In the genomic region with DNA sequence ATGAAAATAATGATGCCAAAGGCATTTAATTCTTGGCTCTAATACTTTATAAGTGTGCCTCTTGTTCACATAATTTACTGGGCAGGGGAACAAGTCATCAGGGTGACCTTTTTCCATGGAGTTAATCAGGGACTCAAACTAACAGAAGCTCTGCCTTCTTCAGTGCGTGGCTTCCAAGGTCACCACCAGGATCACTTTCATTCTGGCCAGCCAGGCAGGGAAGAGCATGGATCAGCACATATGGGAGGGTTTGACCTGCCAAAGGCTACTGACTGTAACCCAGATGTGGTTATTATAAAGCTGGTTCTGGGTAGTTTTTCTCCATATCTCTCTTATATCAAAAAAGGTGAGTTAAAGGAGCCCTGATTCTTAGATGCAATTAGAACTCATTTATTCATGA, we compare ENCODE assay signal across 1 cellular context.
TF ChIP-seq lines count a peak whose summit lies in the region.

No MANE protein-coding gene starts in this region.

TF ChIP-seq in HepG2, 621 proteins besides CTCF, POLR2A, EP300 and RAD21 (continued from another document and continues in another):
- TF ChIP-seq, protein P1, sequence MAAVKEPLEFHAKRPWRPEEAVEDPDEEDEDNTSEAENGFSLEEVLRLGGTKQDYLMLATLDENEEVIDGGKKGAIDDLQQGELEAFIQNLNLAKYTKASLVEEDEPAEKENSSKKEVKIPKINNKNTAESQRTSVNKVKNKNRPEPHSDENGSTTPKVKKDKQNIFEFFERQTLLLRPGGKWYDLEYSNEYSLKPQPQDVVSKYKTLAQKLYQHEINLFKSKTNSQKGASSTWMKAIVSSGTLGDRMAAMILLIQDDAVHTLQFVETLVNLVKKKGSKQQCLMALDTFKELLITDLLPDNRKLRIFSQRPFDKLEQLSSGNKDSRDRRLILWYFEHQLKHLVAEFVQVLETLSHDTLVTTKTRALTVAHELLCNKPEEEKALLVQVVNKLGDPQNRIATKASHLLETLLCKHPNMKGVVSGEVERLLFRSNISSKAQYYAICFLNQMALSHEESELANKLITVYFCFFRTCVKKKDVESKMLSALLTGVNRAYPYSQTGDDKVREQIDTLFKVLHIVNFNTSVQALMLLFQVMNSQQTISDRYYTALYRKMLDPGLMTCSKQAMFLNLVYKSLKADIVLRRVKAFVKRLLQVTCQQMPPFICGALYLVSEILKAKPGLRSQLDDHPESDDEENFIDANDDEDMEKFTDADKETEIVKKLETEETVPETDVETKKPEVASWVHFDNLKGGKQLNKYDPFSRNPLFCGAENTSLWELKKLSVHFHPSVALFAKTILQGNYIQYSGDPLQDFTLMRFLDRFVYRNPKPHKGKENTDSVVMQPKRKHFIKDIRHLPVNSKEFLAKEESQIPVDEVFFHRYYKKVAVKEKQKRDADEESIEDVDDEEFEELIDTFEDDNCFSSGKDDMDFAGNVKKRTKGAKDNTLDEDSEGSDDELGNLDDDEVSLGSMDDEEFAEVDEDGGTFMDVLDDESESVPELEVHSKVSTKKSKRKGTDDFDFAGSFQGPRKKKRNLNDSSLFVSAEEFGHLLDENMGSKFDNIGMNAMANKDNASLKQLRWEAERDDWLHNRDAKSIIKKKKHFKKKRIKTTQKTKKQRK (IDR thresholded peaks at IDR 0.05; ENCODE audit: low read length): no peak
- TF ChIP-seq, protein P2, sequence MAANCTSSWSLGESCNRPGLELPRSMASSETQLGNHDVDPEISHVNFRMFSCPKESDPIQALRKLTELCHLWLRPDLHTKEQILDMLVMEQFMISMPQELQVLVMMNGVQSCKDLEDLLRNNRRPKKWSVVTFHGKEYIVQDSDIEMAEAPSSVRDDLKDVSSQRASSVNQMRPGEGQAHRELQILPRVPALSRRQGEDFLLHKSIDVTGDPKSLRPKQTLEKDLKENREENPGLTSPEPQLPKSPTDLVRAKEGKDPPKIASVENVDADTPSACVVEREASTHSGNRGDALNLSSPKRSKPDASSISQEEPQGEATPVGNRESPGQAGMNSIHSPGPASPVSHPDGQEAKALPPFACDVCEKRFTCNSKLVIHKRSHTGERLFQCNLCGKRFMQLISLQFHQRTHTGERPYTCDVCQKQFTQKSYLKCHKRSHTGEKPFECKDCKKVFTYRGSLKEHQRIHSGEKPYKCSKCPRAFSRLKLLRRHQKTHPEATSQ (CRISPR knock-in tag; IDR thresholded peaks at IDR 0.05; ENCODE audit: borderline replicate concordance): no peak
- no peak for TF ChIP-seq ZNF235 (CRISPR knock-in tag; IDR thresholded peaks at IDR 0.05; ENCODE audit: borderline replicate concordance)
- TF ChIP-seq KLF11 (CRISPR knock-in tag; IDR thresholded peaks at IDR 0.05): no peak
- TF ChIP-seq CBFB (CRISPR knock-in tag; IDR thresholded peaks at IDR 0.05): no peak
- TF ChIP-seq, protein P3, sequence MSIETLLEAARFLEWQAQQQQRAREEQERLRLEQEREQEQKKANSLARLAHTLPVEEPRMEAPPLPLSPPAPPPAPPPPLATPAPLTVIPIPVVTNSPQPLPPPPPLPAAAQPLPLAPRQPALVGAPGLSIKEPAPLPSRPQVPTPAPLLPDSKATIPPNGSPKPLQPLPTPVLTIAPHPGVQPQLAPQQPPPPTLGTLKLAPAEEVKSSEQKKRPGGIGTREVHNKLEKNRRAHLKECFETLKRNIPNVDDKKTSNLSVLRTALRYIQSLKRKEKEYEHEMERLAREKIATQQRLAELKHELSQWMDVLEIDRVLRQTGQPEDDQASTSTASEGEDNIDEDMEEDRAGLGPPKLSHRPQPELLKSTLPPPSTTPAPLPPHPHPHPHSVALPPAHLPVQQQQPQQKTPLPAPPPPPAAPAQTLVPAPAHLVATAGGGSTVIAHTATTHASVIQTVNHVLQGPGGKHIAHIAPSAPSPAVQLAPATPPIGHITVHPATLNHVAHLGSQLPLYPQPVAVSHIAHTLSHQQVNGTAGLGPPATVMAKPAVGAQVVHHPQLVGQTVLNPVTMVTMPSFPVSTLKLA (IDR thresholded peaks at IDR 0.05): no peak
- TF ChIP-seq ADNP (CRISPR knock-in tag; IDR thresholded peaks at IDR 0.05): no peak
- no peak for TF ChIP-seq ATRX (CRISPR knock-in tag; IDR thresholded peaks at IDR 0.05; ENCODE audit: borderline replicate concordance)
- TF ChIP-seq, protein P4, sequence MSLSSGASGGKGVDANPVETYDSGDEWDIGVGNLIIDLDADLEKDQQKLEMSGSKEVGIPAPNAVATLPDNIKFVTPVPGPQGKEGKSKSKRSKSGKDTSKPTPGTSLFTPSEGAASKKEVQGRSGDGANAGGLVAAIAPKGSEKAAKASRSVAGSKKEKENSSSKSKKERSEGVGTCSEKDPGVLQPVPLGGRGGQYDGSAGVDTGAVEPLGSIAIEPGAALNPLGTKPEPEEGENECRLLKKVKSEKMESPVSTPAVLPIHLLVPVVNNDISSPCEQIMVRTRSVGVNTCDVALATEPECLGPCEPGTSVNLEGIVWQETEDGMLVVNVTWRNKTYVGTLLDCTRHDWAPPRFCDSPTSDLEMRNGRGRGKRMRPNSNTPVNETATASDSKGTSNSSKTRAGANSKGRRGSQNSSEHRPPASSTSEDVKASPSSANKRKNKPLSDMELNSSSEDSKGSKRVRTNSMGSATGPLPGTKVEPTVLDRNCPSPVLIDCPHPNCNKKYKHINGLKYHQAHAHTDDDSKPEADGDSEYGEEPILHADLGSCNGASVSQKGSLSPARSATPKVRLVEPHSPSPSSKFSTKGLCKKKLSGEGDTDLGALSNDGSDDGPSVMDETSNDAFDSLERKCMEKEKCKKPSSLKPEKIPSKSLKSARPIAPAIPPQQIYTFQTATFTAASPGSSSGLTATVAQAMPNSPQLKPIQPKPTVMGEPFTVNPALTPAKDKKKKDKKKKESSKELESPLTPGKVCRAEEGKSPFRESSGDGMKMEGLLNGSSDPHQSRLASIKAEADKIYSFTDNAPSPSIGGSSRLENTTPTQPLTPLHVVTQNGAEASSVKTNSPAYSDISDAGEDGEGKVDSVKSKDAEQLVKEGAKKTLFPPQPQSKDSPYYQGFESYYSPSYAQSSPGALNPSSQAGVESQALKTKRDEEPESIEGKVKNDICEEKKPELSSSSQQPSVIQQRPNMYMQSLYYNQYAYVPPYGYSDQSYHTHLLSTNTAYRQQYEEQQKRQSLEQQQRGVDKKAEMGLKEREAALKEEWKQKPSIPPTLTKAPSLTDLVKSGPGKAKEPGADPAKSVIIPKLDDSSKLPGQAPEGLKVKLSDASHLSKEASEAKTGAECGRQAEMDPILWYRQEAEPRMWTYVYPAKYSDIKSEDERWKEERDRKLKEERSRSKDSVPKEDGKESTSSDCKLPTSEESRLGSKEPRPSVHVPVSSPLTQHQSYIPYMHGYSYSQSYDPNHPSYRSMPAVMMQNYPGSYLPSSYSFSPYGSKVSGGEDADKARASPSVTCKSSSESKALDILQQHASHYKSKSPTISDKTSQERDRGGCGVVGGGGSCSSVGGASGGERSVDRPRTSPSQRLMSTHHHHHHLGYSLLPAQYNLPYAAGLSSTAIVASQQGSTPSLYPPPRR (CRISPR knock-in tag; IDR thresholded peaks at IDR 0.05; ENCODE audit: borderline replicate concordance): no peak
- TF ChIP-seq MTA1 (CRISPR knock-in tag; IDR thresholded peaks at IDR 0.05; ENCODE audit: borderline replicate concordance): no peak
- TF ChIP-seq, protein P5, sequence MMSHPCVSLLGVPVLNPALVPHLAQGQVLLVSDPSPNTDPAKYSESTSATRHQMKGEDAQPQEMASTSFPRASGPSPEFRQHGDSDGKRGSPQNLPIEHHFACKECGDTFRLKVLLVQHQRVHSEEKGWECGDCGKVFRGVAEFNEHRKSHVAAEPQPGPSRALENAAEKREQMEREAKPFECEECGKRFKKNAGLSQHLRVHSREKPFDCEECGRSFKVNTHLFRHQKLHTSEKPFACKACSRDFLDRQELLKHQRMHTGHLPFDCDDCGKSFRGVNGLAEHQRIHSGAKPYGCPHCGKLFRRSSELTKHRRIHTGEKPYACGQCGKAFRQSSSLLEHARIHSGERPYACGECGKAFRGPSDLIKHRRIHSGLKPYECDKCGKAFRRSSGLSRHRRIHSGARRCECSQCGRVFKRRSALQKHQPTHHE (CRISPR knock-in tag; IDR thresholded peaks at IDR 0.05; ENCODE audit: borderline replicate concordance): no peak
- no peak for TF ChIP-seq TCF7L2 (IDR thresholded peaks at IDR 0.05; ENCODE audit: low read depth, low read length)
- TF ChIP-seq, protein P6, sequence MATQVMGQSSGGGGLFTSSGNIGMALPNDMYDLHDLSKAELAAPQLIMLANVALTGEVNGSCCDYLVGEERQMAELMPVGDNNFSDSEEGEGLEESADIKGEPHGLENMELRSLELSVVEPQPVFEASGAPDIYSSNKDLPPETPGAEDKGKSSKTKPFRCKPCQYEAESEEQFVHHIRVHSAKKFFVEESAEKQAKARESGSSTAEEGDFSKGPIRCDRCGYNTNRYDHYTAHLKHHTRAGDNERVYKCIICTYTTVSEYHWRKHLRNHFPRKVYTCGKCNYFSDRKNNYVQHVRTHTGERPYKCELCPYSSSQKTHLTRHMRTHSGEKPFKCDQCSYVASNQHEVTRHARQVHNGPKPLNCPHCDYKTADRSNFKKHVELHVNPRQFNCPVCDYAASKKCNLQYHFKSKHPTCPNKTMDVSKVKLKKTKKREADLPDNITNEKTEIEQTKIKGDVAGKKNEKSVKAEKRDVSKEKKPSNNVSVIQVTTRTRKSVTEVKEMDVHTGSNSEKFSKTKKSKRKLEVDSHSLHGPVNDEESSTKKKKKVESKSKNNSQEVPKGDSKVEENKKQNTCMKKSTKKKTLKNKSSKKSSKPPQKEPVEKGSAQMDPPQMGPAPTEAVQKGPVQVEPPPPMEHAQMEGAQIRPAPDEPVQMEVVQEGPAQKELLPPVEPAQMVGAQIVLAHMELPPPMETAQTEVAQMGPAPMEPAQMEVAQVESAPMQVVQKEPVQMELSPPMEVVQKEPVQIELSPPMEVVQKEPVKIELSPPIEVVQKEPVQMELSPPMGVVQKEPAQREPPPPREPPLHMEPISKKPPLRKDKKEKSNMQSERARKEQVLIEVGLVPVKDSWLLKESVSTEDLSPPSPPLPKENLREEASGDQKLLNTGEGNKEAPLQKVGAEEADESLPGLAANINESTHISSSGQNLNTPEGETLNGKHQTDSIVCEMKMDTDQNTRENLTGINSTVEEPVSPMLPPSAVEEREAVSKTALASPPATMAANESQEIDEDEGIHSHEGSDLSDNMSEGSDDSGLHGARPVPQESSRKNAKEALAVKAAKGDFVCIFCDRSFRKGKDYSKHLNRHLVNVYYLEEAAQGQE (IDR thresholded peaks at IDR 0.05; ENCODE audit: borderline replicate concordance in 1 of 2, low read depth in 1 of 2, low read length in 2 of 2): no peak
- TF ChIP-seq SNRNP70 (IDR thresholded peaks at IDR 0.05; ENCODE audit: low read depth, low read length): no peak
- no peak for TF ChIP-seq DNMT1 (CRISPR knock-in tag; IDR thresholded peaks at IDR 0.05)
- 0 out of 2 replicates have a peak, but pooled peaks have one; percentile 73 for TF ChIP-seq ZNF644 (CRISPR knock-in tag; IDR thresholded peaks at IDR 0.05; ENCODE audit: low read depth)
- TF ChIP-seq, protein P7, sequence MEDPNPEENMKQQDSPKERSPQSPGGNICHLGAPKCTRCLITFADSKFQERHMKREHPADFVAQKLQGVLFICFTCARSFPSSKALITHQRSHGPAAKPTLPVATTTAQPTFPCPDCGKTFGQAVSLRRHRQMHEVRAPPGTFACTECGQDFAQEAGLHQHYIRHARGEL (CRISPR knock-in tag; IDR thresholded peaks at IDR 0.05): no peak
- no peak for TF ChIP-seq ZMAT3 (CRISPR knock-in tag; conservative IDR thresholded peaks at IDR 0.05)
- no peak for TF ChIP-seq CCDC6 (CRISPR knock-in tag; IDR thresholded peaks at IDR 0.05)
- TF ChIP-seq HDAC6 (IDR thresholded peaks at IDR 0.05; ENCODE audit: low read depth, low read length): no peak
- TF ChIP-seq ISL2 (CRISPR knock-in tag; IDR thresholded peaks at IDR 0.05): no peak
- TF ChIP-seq, protein P8, sequence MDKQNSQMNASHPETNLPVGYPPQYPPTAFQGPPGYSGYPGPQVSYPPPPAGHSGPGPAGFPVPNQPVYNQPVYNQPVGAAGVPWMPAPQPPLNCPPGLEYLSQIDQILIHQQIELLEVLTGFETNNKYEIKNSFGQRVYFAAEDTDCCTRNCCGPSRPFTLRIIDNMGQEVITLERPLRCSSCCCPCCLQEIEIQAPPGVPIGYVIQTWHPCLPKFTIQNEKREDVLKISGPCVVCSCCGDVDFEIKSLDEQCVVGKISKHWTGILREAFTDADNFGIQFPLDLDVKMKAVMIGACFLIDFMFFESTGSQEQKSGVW (CRISPR knock-in tag; IDR thresholded peaks at IDR 0.05; ENCODE audit: borderline replicate concordance): no peak
- no peak for TF ChIP-seq MEIS2 (CRISPR knock-in tag; IDR thresholded peaks at IDR 0.05)
- TF ChIP-seq, protein P9, sequence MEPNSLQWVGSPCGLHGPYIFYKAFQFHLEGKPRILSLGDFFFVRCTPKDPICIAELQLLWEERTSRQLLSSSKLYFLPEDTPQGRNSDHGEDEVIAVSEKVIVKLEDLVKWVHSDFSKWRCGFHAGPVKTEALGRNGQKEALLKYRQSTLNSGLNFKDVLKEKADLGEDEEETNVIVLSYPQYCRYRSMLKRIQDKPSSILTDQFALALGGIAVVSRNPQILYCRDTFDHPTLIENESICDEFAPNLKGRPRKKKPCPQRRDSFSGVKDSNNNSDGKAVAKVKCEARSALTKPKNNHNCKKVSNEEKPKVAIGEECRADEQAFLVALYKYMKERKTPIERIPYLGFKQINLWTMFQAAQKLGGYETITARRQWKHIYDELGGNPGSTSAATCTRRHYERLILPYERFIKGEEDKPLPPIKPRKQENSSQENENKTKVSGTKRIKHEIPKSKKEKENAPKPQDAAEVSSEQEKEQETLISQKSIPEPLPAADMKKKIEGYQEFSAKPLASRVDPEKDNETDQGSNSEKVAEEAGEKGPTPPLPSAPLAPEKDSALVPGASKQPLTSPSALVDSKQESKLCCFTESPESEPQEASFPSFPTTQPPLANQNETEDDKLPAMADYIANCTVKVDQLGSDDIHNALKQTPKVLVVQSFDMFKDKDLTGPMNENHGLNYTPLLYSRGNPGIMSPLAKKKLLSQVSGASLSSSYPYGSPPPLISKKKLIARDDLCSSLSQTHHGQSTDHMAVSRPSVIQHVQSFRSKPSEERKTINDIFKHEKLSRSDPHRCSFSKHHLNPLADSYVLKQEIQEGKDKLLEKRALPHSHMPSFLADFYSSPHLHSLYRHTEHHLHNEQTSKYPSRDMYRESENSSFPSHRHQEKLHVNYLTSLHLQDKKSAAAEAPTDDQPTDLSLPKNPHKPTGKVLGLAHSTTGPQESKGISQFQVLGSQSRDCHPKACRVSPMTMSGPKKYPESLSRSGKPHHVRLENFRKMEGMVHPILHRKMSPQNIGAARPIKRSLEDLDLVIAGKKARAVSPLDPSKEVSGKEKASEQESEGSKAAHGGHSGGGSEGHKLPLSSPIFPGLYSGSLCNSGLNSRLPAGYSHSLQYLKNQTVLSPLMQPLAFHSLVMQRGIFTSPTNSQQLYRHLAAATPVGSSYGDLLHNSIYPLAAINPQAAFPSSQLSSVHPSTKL (CRISPR knock-in tag; IDR thresholded peaks at IDR 0.05): peak; percentile 42
- TF ChIP-seq ZNF891 (CRISPR knock-in tag; IDR thresholded peaks at IDR 0.05): no peak
- TF ChIP-seq, protein P10, sequence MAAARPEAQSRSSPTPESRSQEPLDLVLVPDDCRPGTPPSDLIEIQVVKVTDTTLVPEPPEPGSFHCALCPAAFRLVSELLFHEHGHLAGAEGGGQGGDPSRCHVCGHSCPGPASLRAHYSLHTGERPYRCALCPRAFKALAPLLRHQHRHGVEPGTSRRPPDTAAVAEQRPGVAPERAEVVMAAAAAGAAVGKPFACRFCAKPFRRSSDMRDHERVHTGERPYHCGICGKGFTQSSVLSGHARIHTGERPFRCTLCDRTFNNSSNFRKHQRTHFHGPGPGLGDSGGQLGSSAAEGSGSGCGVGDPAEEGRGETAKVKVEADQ (CRISPR knock-in tag; IDR thresholded peaks at IDR 0.05; ENCODE audit: borderline replicate concordance): no peak
- no peak for TF ChIP-seq ETV6 (CRISPR knock-in tag; conservative IDR thresholded peaks at IDR 0.05)
